ENCODE assay signal across 19 cellular contexts in the genomic region with DNA sequence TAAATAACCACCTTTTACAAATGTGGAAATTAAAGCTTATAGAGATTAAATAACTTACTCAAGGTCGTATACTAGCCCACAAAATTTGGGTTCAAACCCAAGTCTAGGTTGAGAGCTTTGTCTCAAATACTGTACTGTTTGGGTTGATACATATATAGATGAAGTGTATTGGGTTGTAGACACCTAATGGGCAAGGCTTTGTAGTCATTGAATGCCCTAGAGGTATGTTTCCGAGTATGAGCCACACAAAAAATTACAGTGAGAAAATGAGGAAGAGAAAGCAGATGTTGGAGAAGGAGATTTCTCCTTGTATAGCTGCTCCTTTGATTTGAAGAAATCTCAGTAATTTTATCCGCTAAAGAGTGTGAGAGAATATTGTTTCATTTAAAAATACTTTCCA.
DNase-seq lines count a peak whose midpoint lies in the region; ATAC-seq and TF ChIP-seq lines count a peak whose summit lies in the region.
"Had no signal": no experiment of that assay in that cellular context is flagged by ENCODE, and none has a peak within 500 bp of the region (broad histone marks: within the 10 kb centered on the region; RNA-seq: fewer than 3 reads in every experiment).

No MANE protein-coding gene starts in this region.

- H3K4me3 Mint-ChIP-seq in T-helper 17 cell, result no peak overlapping the region
- H3K4me3 Mint-ChIP-seq in stimulated activated memory B cell treated with anti-CD40 and anti-IgM and Interleukin-4, amounts not matched to agents 10 μg/mL and 1 μg/mL and 100 μg/mL, for 72 hours, result no peak overlapping the region
- H3K4me3 Mint-ChIP-seq: CD8-positive, alpha-beta memory T cell; HFFc6; T-cell had no signal

- DNase-seq in SIG-M5 treated with dmso at 0.1 percent for 504 hours (lab: John Stamatoyannopoulos, UW; ENCODE audit: unreplicated experiment) (peak; percentile 4), SIG-M5 (lab: John Stamatoyannopoulos, UW) (no peak), Karpas-422 (peak; percentile 72), T-helper 17 cell (no peak), OCI-M2 (lab: John Stamatoyannopoulos, UW; ENCODE audit: unreplicated experiment) (no peak), heart left ventricle (no peak)
- no peak for DNase-seq in stimulated activated CD4-positive, alpha-beta T cell treated with anti-CD3 and anti-CD28 coated beads, Interleukin-15, amount 100 ng/mL, for 24 hours
- DNase-seq: CD8-positive, alpha-beta memory T cell; DND-41; GDM1; HFFc6; NCI-H1092 treated with DMSO at 0.1 percent for 48 hours; NCI-H2081 treated with DMSO at 0.1 percent for 48 hours; NCI-H510A treated with DMSO at 0.1 percent for 48 hours; T-cell had no signal

- H3K79me2 ChIP-seq in Karpas-422 (ENCODE audit: low read length), result peaks cover 90% of the 10 kb centered on the region

- H3K4me2 ChIP-seq in Karpas-422 (ENCODE audit: low read depth, low read length, poor library complexity, severe bottlenecking), result peak overlapping the region; percentile 44
- H3K4me2 ChIP-seq: BLaER1 had no signal

- H3K9me3 Mint-ChIP-seq in stimulated activated memory B cell treated with anti-CD40 and anti-IgM and Interleukin-4, amounts not matched to agents 10 μg/mL and 1 μg/mL and 100 μg/mL, for 72 hours, result no peaks in the 10 kb centered on the region
- H3K9me3 Mint-ChIP-seq: CD8-positive, alpha-beta memory T cell; HFFc6; T-cell had no signal

- H3K27ac ChIP-seq in Karpas-422 (ENCODE audit: low read length) (peak overlapping the region; percentile 77), heart left ventricle (no peak overlapping the region)
- H3K27ac ChIP-seq: BLaER1, SK-N-MC had no signal

- no peaks in the 10 kb centered on the region for H3K9me2 ChIP-seq in Karpas-422 (replicated peaks; ENCODE audit: insufficient read depth, low read length)

- peaks cover 9% of the 10 kb centered on the region for H3K36me3 Mint-ChIP-seq in T-helper 17 cell (ENCODE audit: low read depth)
- H3K36me3 Mint-ChIP-seq in stimulated activated memory B cell treated with anti-CD40 and anti-IgM and Interleukin-4, amounts not matched to agents 10 μg/mL and 1 μg/mL and 100 μg/mL, for 72 hours, result peaks cover 48% of the 10 kb centered on the region

- peaks cover 73% of the 10 kb centered on the region for H3K4me1 ChIP-seq in Karpas-422 (ENCODE audit: low read length)
- peaks cover 0 to 14% (median 0%) of the 10 kb centered on the region in 12 donors for H3K4me1 ChIP-seq in heart left ventricle

- H3K27me3 ChIP-seq in Karpas-422 (ENCODE audit: low read length) (no peaks in the 10 kb centered on the region), heart left ventricle (no peaks in the 10 kb centered on the region)
- H3K27me3 ChIP-seq: BLaER1 had no signal

- TF ChIP-seq POLR2A in heart left ventricle (IDR thresholded peaks at IDR 0.05), result no peak

- no peaks in the 10 kb centered on the region for H3K27me3 Mint-ChIP-seq in T-helper 17 cell
- H3K27me3 Mint-ChIP-seq in stimulated activated memory B cell treated with anti-CD40 and anti-IgM and Interleukin-4, amounts not matched to agents 10 μg/mL and 1 μg/mL and 100 μg/mL, for 72 hours, result no peaks in the 10 kb centered on the region
- H3K27me3 Mint-ChIP-seq: CD8-positive, alpha-beta memory T cell; T-cell had no signal

- 90 to 93% (median 92%) methylated on average over 3 of the region's 3 CpGs for WGBS in heart left ventricle, 4 donors

- H3K9me3 ChIP-seq in Karpas-422 (ENCODE audit: low read length), result no peaks in the 10 kb centered on the region
- no peaks in the 10 kb centered on the region for H3K9me3 ChIP-seq in T-helper 17 cell (ENCODE audit: control insufficient read depth, low read length, poor library complexity, severe bottlenecking)
- peaks cover 0 to 3% (median 0%) of the 10 kb centered on the region in 12 donors for H3K9me3 ChIP-seq in heart left ventricle
- H3K9me3 ChIP-seq: BLaER1 had no signal

- TF ChIP-seq CTCF in heart left ventricle (IDR thresholded peaks at IDR 0.05), result no peak

- no peaks in the 10 kb centered on the region for H4K20me1 ChIP-seq in Karpas-422 (ENCODE audit: insufficient read depth, low read depth, low read length)
- H4K20me1 ChIP-seq: BLaER1 had no signal

- H2AFZ ChIP-seq in Karpas-422 (ENCODE audit: low read length), result no peak overlapping the region

- H3K4me3 ChIP-seq in Karpas-422 (ENCODE audit: low read length) (no peak overlapping the region), heart left ventricle (no peak overlapping the region)
- H3K4me3 ChIP-seq: BLaER1, SK-N-MC had no signal

- peak overlapping the region; percentile 39 for H3K27ac Mint-ChIP-seq in T-helper 17 cell
- peak overlapping the region; percentile 53 for H3K27ac Mint-ChIP-seq in stimulated activated memory B cell treated with anti-CD40 and anti-IgM and Interleukin-4, amounts not matched to agents 10 μg/mL and 1 μg/mL and 100 μg/mL, for 72 hours
- H3K27ac Mint-ChIP-seq: HFFc6, T-cell had no signal

- ATAC-seq in T-helper 17 cell, result no peak
- ATAC-seq in stimulated activated memory B cell treated with anti-CD40 and anti-IgM and Interleukin-4, amounts not matched to agents 10 μg/mL and 1 μg/mL and 100 μg/mL, for 72 hours, result no peak
- no peak for ATAC-seq in heart left ventricle
- ATAC-seq: Panc1, T-cell had no signal

- no peak overlapping the region; the same call in 1 of the 2 replicates for H3K9ac ChIP-seq in Karpas-422 (ENCODE audit: low read length)
- H3K9ac ChIP-seq: BLaER1 had no signal

- peaks cover 36% of the 10 kb centered on the region for H3K36me3 ChIP-seq in Karpas-422 (ENCODE audit: insufficient read depth, low read length)
- peaks cover 0 to 51% (median 9%) of the 10 kb centered on the region in 9 donors for H3K36me3 ChIP-seq in heart left ventricle

- peaks cover 29% of the 10 kb centered on the region for H3K4me1 Mint-ChIP-seq in T-helper 17 cell
- peaks cover 36% of the 10 kb centered on the region for H3K4me1 Mint-ChIP-seq in stimulated activated memory B cell treated with anti-CD40 and anti-IgM and Interleukin-4, amounts not matched to agents 10 μg/mL and 1 μg/mL and 100 μg/mL, for 72 hours

- intact Hi-C loops in heart left ventricle (cut with DNase I), result no loop called here

Comparison
In these comparisons a context has a peak if more than half of its experiments do, and no peak if none do; other contexts are left out.
1. DNase-seq: peak in SIG-M5 treated with dmso at 0.1 percent for 504 hours (single experiment) and Karpas-422 (single experiment); none in SIG-M5 (single experiment), T-helper 17 cell (0 of 3), OCI-M2 (single experiment), heart left ventricle (0 of 5) and stimulated activated CD4-positive, alpha-beta T cell treated with anti-CD3 and anti-CD28 coated beads, Interleukin-15, amount 100 ng/mL, for 24 hours (single experiment).